ENCODE assay signal across 17 cellular contexts in genomic region chr11:25961539-25961938, GRCh38.
DNase-seq lines count a peak whose midpoint lies in the region; ATAC-seq, FAIRE-seq and TF ChIP-seq lines count a peak whose summit lies in the region.
"Had no signal": no experiment of that assay in that cellular context is flagged by ENCODE, and none has a peak within 500 bp of the region (broad histone marks: within the 10 kb centered on the region; RNA-seq: fewer than 3 reads in every experiment).

No MANE protein-coding gene starts in this region.

- H3K4me2 ChIP-seq in neural progenitor cell: no peak overlapping the region

- ATAC-seq in HG03439 (IDR thresholded peaks at IDR 0.05; ENCODE audit: unreplicated experiment): no peak
- ATAC-seq: activated T-helper 17 cell treated with anti-CD3 and anti-CD28 coated beads, Interleukin-2, amount 50 U/mL, for 72 hours; left lung had no signal

- H3K4me3 ChIP-seq in neural progenitor cell: no peak overlapping the region
- H3K4me3 ChIP-seq: cardiac muscle cell, left lung, thoracic aorta had no signal

- no peaks in the 10 kb centered on the region for H3K27me3 Mint-ChIP-seq in neural progenitor cell (ENCODE audit: insufficient read depth, low read depth)
- H3K27me3 Mint-ChIP-seq in activated CD4-positive, alpha-beta memory T cell treated with anti-CD3 and anti-CD28 coated beads for 36 hours: no peaks in the 10 kb centered on the region
- H3K27me3 Mint-ChIP-seq: activated T-helper 17 cell treated with anti-CD3 and anti-CD28 coated beads, Interleukin-2, amount 50 U/mL, for 72 hours had no signal

- H4K20me1 ChIP-seq in neural progenitor cell (ENCODE audit: low read depth): no peaks in the 10 kb centered on the region

- no peaks in the 10 kb centered on the region for H3K9me3 ChIP-seq in neural progenitor cell (ENCODE audit: low read depth)
- H3K9me3 ChIP-seq: left lung, thoracic aorta had no signal

- POLR2A ChIA-PET in activated CD4-positive, alpha-beta memory T cell treated with anti-CD3 and anti-CD28 coated beads for 36 hours (lab: Charles Lee): no interaction called here

- H3K4me3 Mint-ChIP-seq in neural progenitor cell: no peak overlapping the region
- no peak overlapping the region for H3K4me3 Mint-ChIP-seq in activated CD4-positive, alpha-beta memory T cell treated with anti-CD3 and anti-CD28 coated beads for 36 hours
- H3K4me3 Mint-ChIP-seq: activated T-helper 17 cell treated with anti-CD3 and anti-CD28 coated beads, Interleukin-2, amount 50 U/mL, for 72 hours had no signal

- intact Hi-C loops in activated CD4-positive, alpha-beta memory T cell treated with anti-CD3 and anti-CD28 coated beads for 36 hours (cut with micrococcal nuclease): no loop called here

- peaks cover 11% of the 10 kb centered on the region for H3K4me1 ChIP-seq in neural progenitor cell
- H3K4me1 ChIP-seq: left lung, parathyroid adenoma had no signal

- no peak overlapping the region for H3K27ac Mint-ChIP-seq in neural progenitor cell
- H3K27ac Mint-ChIP-seq in activated CD4-positive, alpha-beta memory T cell treated with anti-CD3 and anti-CD28 coated beads for 36 hours: no peak overlapping the region
- H3K27ac Mint-ChIP-seq: activated T-helper 17 cell treated with anti-CD3 and anti-CD28 coated beads, Interleukin-2, amount 50 U/mL, for 72 hours had no signal

- CTCF ChIA-PET in activated CD4-positive, alpha-beta memory T cell treated with anti-CD3 and anti-CD28 coated beads for 36 hours (lab: Charles Lee): no interaction called here

- H3K36me3 ChIP-seq in neural progenitor cell: no peaks in the 10 kb centered on the region
- H3K36me3 ChIP-seq: cardiac muscle cell, left lung, thoracic aorta had no signal

- H3K9ac ChIP-seq in neural progenitor cell: no peak overlapping the region
- H3K9ac ChIP-seq: parathyroid adenoma had no signal

- no peaks in the 10 kb centered on the region for H3K36me3 Mint-ChIP-seq in neural progenitor cell
- no peaks in the 10 kb centered on the region for H3K36me3 Mint-ChIP-seq in activated CD4-positive, alpha-beta memory T cell treated with anti-CD3 and anti-CD28 coated beads for 36 hours

- H3K9me3 Mint-ChIP-seq in neural progenitor cell: no peaks in the 10 kb centered on the region
- H3K9me3 Mint-ChIP-seq in activated CD4-positive, alpha-beta memory T cell treated with anti-CD3 and anti-CD28 coated beads for 36 hours: peaks cover 11% of the 10 kb centered on the region

- no peaks in the 10 kb centered on the region for H3K79me2 ChIP-seq in neural progenitor cell (ENCODE audit: low read depth)
- H3K79me2 ChIP-seq: parathyroid adenoma had no signal

- no peaks in the 10 kb centered on the region for H3F3A ChIP-seq in neural progenitor cell (ENCODE audit: low read depth)

- no peak overlapping the region for H3K27ac ChIP-seq in C4-2B
- H3K27ac ChIP-seq in neural progenitor cell: no peak overlapping the region
- H3K27ac ChIP-seq: cardiac muscle cell, left lung, parathyroid adenoma, thoracic aorta had no signal

- peaks cover 7% of the 10 kb centered on the region for H3K4me1 Mint-ChIP-seq in neural progenitor cell
- H3K4me1 Mint-ChIP-seq in activated CD4-positive, alpha-beta memory T cell treated with anti-CD3 and anti-CD28 coated beads for 36 hours (ENCODE audit: low read depth): no peaks in the 10 kb centered on the region
- H3K4me1 Mint-ChIP-seq: activated T-helper 17 cell treated with anti-CD3 and anti-CD28 coated beads, Interleukin-2, amount 50 U/mL, for 72 hours had no signal

- no peak overlapping the region for H2AFZ ChIP-seq in neural progenitor cell (replicated peaks)
- H2AFZ ChIP-seq: parathyroid adenoma had no signal

- FAIRE-seq in endometrium (lab: Jason Lieb, UNC): peak; percentile 57

- peak; percentile 38 for TF ChIP-seq CTCF in C4-2B (conservative IDR thresholded peaks at IDR 0.05)
- TF ChIP-seq CTCF in LNCAP (IDR thresholded peaks at IDR 0.05): peak; percentile 52
- peak; percentile 45 for TF ChIP-seq CTCF in neural progenitor cell (IDR thresholded peaks at IDR 0.05)

- H3K27me3 ChIP-seq in neural progenitor cell: no peaks in the 10 kb centered on the region
- H3K27me3 ChIP-seq: cardiac muscle cell, left lung had no signal

- peak; percentile 10 for DNase-seq in neural progenitor cell (ENCODE audit: low spot score)
- DNase-seq in T-helper 1 cell: no peak
- no peak for DNase-seq in activated CD4-positive, alpha-beta memory T cell treated with anti-CD3 and anti-CD28 coated beads for 36 hours
- DNase-seq: effector CD4-positive, alpha-beta T cell; hypothalamus; KBM-7; left lung; NCI-H1092; NCI-H2081 treated with DMSO at 0.1 percent for 48 hours had no signal
